Comparison of ENCODE assay signal across 11 cellular contexts in the genomic region with DNA sequence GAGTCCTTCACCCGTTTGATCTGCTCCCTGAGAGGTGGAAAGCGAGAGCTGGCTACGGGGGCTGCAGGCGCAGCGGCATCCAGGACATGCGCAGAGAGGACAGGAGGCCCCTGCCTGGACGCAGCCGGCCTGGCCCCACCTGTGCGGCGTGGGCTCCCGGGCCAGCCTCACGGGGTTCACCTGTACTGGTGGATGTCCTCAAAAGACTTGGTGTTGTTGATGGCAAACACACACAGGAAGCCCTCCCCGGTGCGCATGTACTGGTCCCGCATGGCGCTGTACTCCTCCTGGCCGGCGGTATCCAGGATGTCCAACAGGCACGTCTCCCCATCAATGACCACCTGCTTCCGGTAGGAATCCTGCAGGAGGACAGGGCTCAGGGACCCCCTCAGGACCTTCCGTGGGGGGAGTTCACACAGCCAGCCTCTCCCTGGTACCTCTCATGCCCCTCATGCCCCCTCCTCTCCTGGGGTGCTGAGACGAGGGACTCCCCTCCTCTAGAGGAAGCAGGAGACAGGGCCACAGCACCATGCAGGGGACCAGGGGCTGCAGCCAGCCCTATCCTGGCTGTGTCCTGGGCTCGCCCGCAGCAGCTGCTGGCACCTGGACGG. TPM values are rescaled to one million over a fixed set of nuclear protein-coding genes. Genes with fewer than 3 reads are reported as not detected.
DNase-seq lines count a peak whose midpoint lies in the region; ATAC-seq and TF ChIP-seq lines count a peak whose summit lies in the region.
"Had no signal": no experiment of that assay in that cellular context is flagged by ENCODE, and none has a peak within 500 bp of the region (broad histone marks: within the 10 kb centered on the region; RNA-seq: fewer than 3 reads in every experiment).

No MANE protein-coding gene starts in this region.

- CTCF ChIA-PET in CD8-positive, alpha-beta T cell (lab: Charles Lee) = interaction anchor here (1.2 to 1.3 kb wide), 2 partner anchors 21 to 22 kb away, joined by 3 read pairs; no protein-coding TSS in a partner anchor

- H3K27me3 Mint-ChIP-seq in CD8-positive, alpha-beta T cell (ENCODE audit: low read depth) = no peaks in the 10 kb centered on the region
- no peaks in the 10 kb centered on the region for H3K27me3 Mint-ChIP-seq in IgD-negative memory B cell

- peaks cover 28% of the 10 kb centered on the region for H3K4me1 ChIP-seq in CD8-positive, alpha-beta T cell (ENCODE audit: insufficient read depth, low read length)
- H3K4me1 ChIP-seq in neuronal stem cell (ENCODE audit: control insufficient read depth in 2 of 2, insufficient read depth in 1 of 2, low read depth in 1 of 2, low read length in 2 of 2) = peaks cover 12 to 21% of the 10 kb centered on the region in 2 donors

- no peak overlapping the region for H4K8ac ChIP-seq in neuronal stem cell (ENCODE audit: low read depth, low read length)

- no peak overlapping the region for H2AFZ ChIP-seq in neuronal stem cell (ENCODE audit: low read length)

- peaks cover 23% of the 10 kb centered on the region for H3K4me1 Mint-ChIP-seq in CD8-positive, alpha-beta T cell (ENCODE audit: low read depth)
- H3K4me1 Mint-ChIP-seq in IgD-negative memory B cell = peaks cover 2 to 12% (median 5%) of the 10 kb centered on the region in 3 donors

- ATAC-seq in CD8-positive, alpha-beta T cell = no peak
- ATAC-seq in HG03175 (IDR thresholded peaks at IDR 0.05; ENCODE audit: unreplicated experiment) (no peak), HG03521 (IDR thresholded peaks at IDR 0.05; ENCODE audit: unreplicated experiment) (no peak)
- ATAC-seq: activated naive CD4-positive, alpha-beta T cell treated with anti-CD3 and anti-CD28 coated beads, Interleukin-2, amount 50 U/mL, for 72 hours had no signal

- no peaks in the 10 kb centered on the region for H3K9me3 ChIP-seq in CD8-positive, alpha-beta T cell (ENCODE audit: low read length)
- H3K9me3 ChIP-seq in neuronal stem cell (replicated peaks in 1 of 2; ENCODE audit: control insufficient read depth in 2 of 2, insufficient read depth in 1 of 2, low read depth in 1 of 2, low read length in 2 of 2) = peaks cover 0 to 2% of the 10 kb centered on the region in 2 donors

- H3K27me3 ChIP-seq in CD8-positive, alpha-beta T cell (ENCODE audit: insufficient read depth, low read length) = no peaks in the 10 kb centered on the region
- H3K27me3 ChIP-seq in neuronal stem cell (ENCODE audit: control insufficient read depth in 3 of 3, insufficient read depth in 3 of 3, low read depth in 1 of 3, low read length in 3 of 3) (peaks cover 0 to 26% (median 4%) of the 10 kb centered on the region in 3 experiments), brain microvascular endothelial cell (replicated peaks) (no peaks in the 10 kb centered on the region)

- H3K9ac ChIP-seq in neuronal stem cell (ENCODE audit: low read depth, low read length, poor library complexity) = peak overlapping the region; percentile 70

- no peak overlapping the region for H2BK5ac ChIP-seq in neuronal stem cell (ENCODE audit: low read length)

- H2BK12ac ChIP-seq in neuronal stem cell (ENCODE audit: low read length) = peak overlapping the region; percentile 88

- no peak for TF ChIP-seq CTCF in CD8-positive, alpha-beta T cell (IDR thresholded peaks at IDR 0.05)
- TF ChIP-seq CTCF in choroid plexus epithelial cell (conservative IDR thresholded peaks at IDR 0.05; ENCODE audit: low read depth, low read length) (no peak), brain microvascular endothelial cell (IDR thresholded peaks at IDR 0.05; ENCODE audit: low read depth, low read length, missing control alignments) (no peak)

- peaks cover 10% of the 10 kb centered on the region for H3K79me1 ChIP-seq in neuronal stem cell (ENCODE audit: low read depth, low read length)

- no peak overlapping the region for H3K27ac ChIP-seq in CD8-positive, alpha-beta T cell (ENCODE audit: low read depth, low read length)
- no peak overlapping the region for H3K27ac ChIP-seq in neuronal stem cell (replicated peaks; ENCODE audit: low read length)
- no peak overlapping the region for H3K27ac ChIP-seq in brain microvascular endothelial cell

- H3K4ac ChIP-seq in neuronal stem cell (ENCODE audit: low read length) = peak overlapping the region; percentile 53

- H3K36me3 ChIP-seq in CD8-positive, alpha-beta T cell (ENCODE audit: insufficient read depth, low read length) = peaks cover 4% of the 10 kb centered on the region
- H3K36me3 ChIP-seq in neuronal stem cell (replicated peaks in 1 of 2; ENCODE audit: control insufficient read depth in 2 of 2, insufficient read depth in 2 of 2, low read length in 2 of 2) (peaks cover 22 to 33% of the 10 kb centered on the region in 2 donors), brain microvascular endothelial cell (replicated peaks) (peaks cover 23% of the 10 kb centered on the region)

- in situ Hi-C loops in brain microvascular endothelial cell (cut with HindIII; ENCODE audit: low pct_ligation_motif_present, low sequenced_read_pairs) = no loop called here

- intact Hi-C loops in CD8-positive, alpha-beta T cell (cut with DNase I, micrococcal nuclease) = no loop called here

- no peak overlapping the region for H3K4me3 ChIP-seq in CD8-positive, alpha-beta T cell (ENCODE audit: low read depth, low read length)
- H3K4me3 ChIP-seq in choroid plexus epithelial cell (ENCODE audit: low read depth, low read length) (peak overlapping the region; percentile 72), neuronal stem cell (ENCODE audit: low read length in 2 of 2) (peak overlapping the region in 1 of 2 donors; percentile 76), brain microvascular endothelial cell (ENCODE audit: low read depth, low read length) (no peak overlapping the region)

- peak in 1 of 7 experiments; percentile 17 for DNase-seq in CD8-positive, alpha-beta T cell
- DNase-seq in choroid plexus epithelial cell (ENCODE audit: low read depth) (no peak), neuronal stem cell (ENCODE audit: low spot score) (no peak), brain microvascular endothelial cell (no peak)
- DNase-seq in activated CD4-positive, CD25-positive, alpha-beta regulatory T cell treated with anti-CD3 and anti-CD28 coated beads, Interleukin-2, amount 50 U/mL, for 72 hours = no peak
- DNase-seq: NCI-H2171, SW 1271 had no signal

- no CpG with 5 or more reads among the region's 25 CpGs for WGBS in neuronal stem cell (ENCODE audit: extremely low coverage in 2 of 2, insufficient read length in 2 of 2, insufficient replicate concordance in 1 of 2), 2 donors

- H2BK120ac ChIP-seq in neuronal stem cell (ENCODE audit: low read depth, low read length) = no peak overlapping the region

- POLR2A ChIA-PET in CD8-positive, alpha-beta T cell (lab: Charles Lee) = interaction anchor here (1.1 kb wide), 1 partner anchor 27 kb away, joined by 7 read pairs; the partner anchor contains the start of gene RNH1

- H3K14ac ChIP-seq in neuronal stem cell (ENCODE audit: low read length) = no peak overlapping the region

- no peak overlapping the region for H3K18ac ChIP-seq in neuronal stem cell (ENCODE audit: low read length)

- H4K91ac ChIP-seq in neuronal stem cell (ENCODE audit: low read depth, low read length, poor library complexity) = no peak overlapping the region

- no peaks in the 10 kb centered on the region for H3K9me3 Mint-ChIP-seq in CD8-positive, alpha-beta T cell
- H3K9me3 Mint-ChIP-seq in IgD-negative memory B cell = no peaks in the 10 kb centered on the region
- H3K9me3 Mint-ChIP-seq: activated naive CD4-positive, alpha-beta T cell treated with anti-CD3 and anti-CD28 coated beads, Interleukin-2, amount 50 U/mL, for 72 hours had no signal

- H3K4me3 Mint-ChIP-seq in CD8-positive, alpha-beta T cell = peak overlapping the region; percentile 29
- peak overlapping the region; percentile 16 to 88 (median 38) for H3K4me3 Mint-ChIP-seq in IgD-negative memory B cell

- H3K36me3 Mint-ChIP-seq in CD8-positive, alpha-beta T cell = peaks cover 13% of the 10 kb centered on the region
- H3K36me3 Mint-ChIP-seq in IgD-negative memory B cell = peaks cover 2% of the 10 kb centered on the region
- H3K36me3 Mint-ChIP-seq: activated naive CD4-positive, alpha-beta T cell treated with anti-CD3 and anti-CD28 coated beads, Interleukin-2, amount 50 U/mL, for 72 hours had no signal

- no peak overlapping the region for H2BK15ac ChIP-seq in neuronal stem cell (ENCODE audit: low read length)

- H3K4me2 ChIP-seq in neuronal stem cell (ENCODE audit: insufficient read depth, low read length, poor library complexity, severe bottlenecking) = no peak overlapping the region

- peak overlapping the region; percentile 88 for H2AK5ac ChIP-seq in neuronal stem cell (ENCODE audit: low read depth, low read length)

- H3K23ac ChIP-seq in neuronal stem cell (ENCODE audit: low read depth, low read length, poor library complexity) = peak overlapping the region; percentile 85

- no peak overlapping the region for H3K27ac Mint-ChIP-seq in CD8-positive, alpha-beta T cell
- peak overlapping the region in 1 of 3 donors; percentile 85 for H3K27ac Mint-ChIP-seq in IgD-negative memory B cell
- H3K27ac Mint-ChIP-seq: activated naive CD4-positive, alpha-beta T cell treated with anti-CD3 and anti-CD28 coated beads, Interleukin-2, amount 50 U/mL, for 72 hours had no signal

RNA-seq across cellular contexts. Expression of gene HRAS, which starts 1.7 kb away (rescaled TPM):
- 10 to 100 TPM; 25.2 to 25.5 TPM for total RNA-seq in CD8-positive, alpha-beta T cell
- polyA plus RNA-seq in IgD-negative memory B cell = 22.5 TPM
- 26.4 TPM for polyA plus RNA-seq in neuronal stem cell (2013, experiment 1 of 2)
- 25.5 TPM for polyA plus RNA-seq in neuronal stem cell (2013, experiment 2 of 2)

RNA-seq across cellular contexts. Expression of gene LRRC56, which starts 3.6 kb away (rescaled TPM):
- 1 to 10 TPM; 3.2 TPM for total RNA-seq in CD8-positive, alpha-beta T cell
- polyA plus RNA-seq in IgD-negative memory B cell = 2.6 TPM
- 1.1 TPM for polyA plus RNA-seq in neuronal stem cell (2013, experiment 1 of 2)
- 1.2 TPM for polyA plus RNA-seq in neuronal stem cell (2013, experiment 2 of 2)

RNA-seq across cellular contexts. Expression of gene RNH1, which starts 26.6 kb away (rescaled TPM):
- 100 to 1,000 TPM; 134 to 145 TPM for total RNA-seq in CD8-positive, alpha-beta T cell
- polyA plus RNA-seq in IgD-negative memory B cell = 202 TPM
- polyA plus RNA-seq in neuronal stem cell (2013, experiment 1 of 2) = 35.7 TPM
- polyA plus RNA-seq in neuronal stem cell (2013, experiment 2 of 2) = 35.1 TPM

RNA-seq across cellular contexts. Expression of gene LMNTD2, which starts 26.8 kb away (rescaled TPM):
- total RNA-seq in CD8-positive, alpha-beta T cell = 1 to 10 TPM; 4.2 to 5.6 TPM
- polyA plus RNA-seq in IgD-negative memory B cell = 3.8 TPM
- polyA plus RNA-seq in neuronal stem cell (2013, experiment 1 of 2) = 0.75 TPM
- polyA plus RNA-seq in neuronal stem cell (2013, experiment 2 of 2) = 0.87 TPM

RNA-seq across cellular contexts. Expression of gene RASSF7, which starts 27.1 kb away (rescaled TPM):
- 10 to 100 TPM; 11.8 to 15.3 TPM for total RNA-seq in CD8-positive, alpha-beta T cell
- polyA plus RNA-seq in IgD-negative memory B cell = 42.0 TPM
- 8.9 TPM for polyA plus RNA-seq in neuronal stem cell (2013, experiment 1 of 2)
- polyA plus RNA-seq in neuronal stem cell (2013, experiment 2 of 2) = 9.1 TPM
